12 cellular contexts compared by ENCODE assay signal in genomic region chr10:129774736-129775401, GRCh38.
"Had no signal": no experiment of that assay in that cellular context is flagged by ENCODE, and none has a peak within 500 bp of the region (broad histone marks: within the 10 kb centered on the region; RNA-seq: fewer than 3 reads in every experiment).

No MANE protein-coding gene starts in this region.

- H3K36me3 ChIP-seq: neural progenitor cell had no signal

- H3K9ac ChIP-seq: neural progenitor cell had no signal

- H3K9me3 Mint-ChIP-seq: activated naive CD4-positive, alpha-beta T cell treated with anti-CD3 and anti-CD28 coated beads, Interleukin-2, amount 50 U/mL, for 24 hours; central memory CD8-positive, alpha-beta T cell; neural progenitor cell; stimulated activated memory B cell treated with anti-CD40 and anti-IgM and Interleukin-4, amounts not matched to agents 10 μg/mL and 1 μg/mL and 100 μg/mL, for 72 hours had no signal

- H3K27me3 Mint-ChIP-seq: activated naive CD4-positive, alpha-beta T cell treated with anti-CD3 and anti-CD28 coated beads, Interleukin-2, amount 50 U/mL, for 24 hours; central memory CD8-positive, alpha-beta T cell; stimulated activated memory B cell treated with anti-CD40 and anti-IgM and Interleukin-4, amounts not matched to agents 10 μg/mL and 1 μg/mL and 100 μg/mL, for 72 hours had no signal

- H3K4me1 Mint-ChIP-seq: activated naive CD4-positive, alpha-beta T cell treated with anti-CD3 and anti-CD28 coated beads, Interleukin-2, amount 50 U/mL, for 24 hours; central memory CD8-positive, alpha-beta T cell; neural progenitor cell; stimulated activated memory B cell treated with anti-CD40 and anti-IgM and Interleukin-4, amounts not matched to agents 10 μg/mL and 1 μg/mL and 100 μg/mL, for 72 hours had no signal

- H3K4me3 Mint-ChIP-seq: activated naive CD4-positive, alpha-beta T cell treated with anti-CD3 and anti-CD28 coated beads, Interleukin-2, amount 50 U/mL, for 24 hours; central memory CD8-positive, alpha-beta T cell; neural progenitor cell; stimulated activated memory B cell treated with anti-CD40 and anti-IgM and Interleukin-4, amounts not matched to agents 10 μg/mL and 1 μg/mL and 100 μg/mL, for 72 hours had no signal

- DNase-seq: activated CD4-positive, alpha-beta T cell treated with anti-CD3 and anti-CD28 coated beads, Interleukin-2, amount 50 U/mL, for 4 hours; dermis blood vessel endothelial cell; hypothalamus; mesenchymal stem cell; SIG-M5; stimulated activated CD4-positive, alpha-beta T cell treated with anti-CD3 and anti-CD28 coated beads, Interleukin-1b, Interleukin-23, amount 100 ng/mL, for 48 hours; substantia nigra; T-helper 2 cell had no signal

- H3K4me1 ChIP-seq: neural progenitor cell had no signal

- H3K27ac ChIP-seq: neural progenitor cell had no signal

- H3K27ac Mint-ChIP-seq: activated naive CD4-positive, alpha-beta T cell treated with anti-CD3 and anti-CD28 coated beads, Interleukin-2, amount 50 U/mL, for 24 hours; neural progenitor cell; stimulated activated memory B cell treated with anti-CD40 and anti-IgM and Interleukin-4, amounts not matched to agents 10 μg/mL and 1 μg/mL and 100 μg/mL, for 72 hours had no signal

- H3K4me2 ChIP-seq: neural progenitor cell had no signal

- H3K4me3 ChIP-seq: neural progenitor cell had no signal

- H2AFZ ChIP-seq: neural progenitor cell had no signal

- H3K27me3 ChIP-seq: neural progenitor cell had no signal
